ENCODE assay signal across 12 cellular contexts in genomic region chr17:28748852-28749515, GRCh38. TPM values are rescaled to one million over a fixed set of nuclear protein-coding genes. Genes with fewer than 3 reads are reported as not detected.
DNase-seq lines count a peak whose midpoint lies in the region; ATAC-seq and TF ChIP-seq lines count a peak whose summit lies in the region.
"Had no signal": no experiment of that assay in that cellular context is flagged by ENCODE, and none has a peak within 500 bp of the region (broad histone marks: within the 10 kb centered on the region; RNA-seq: fewer than 3 reads in every experiment).

No MANE protein-coding gene starts in this region.

- DNase-seq in CD4-positive, alpha-beta T cell = no peak
- DNase-seq in Peyer's patch (no peak), osteocyte (ENCODE audit: extremely low spot score, unreplicated experiment) (no peak), GM13977 (ENCODE audit: low spot score) (no peak), NCI-H2081 (lab: John Stamatoyannopoulos, UW) (no peak), NOMO-1 treated with dmso at 0.1 percent for 144 hours (lab: John Stamatoyannopoulos, UW; ENCODE audit: unreplicated experiment) (no peak)
- DNase-seq: activated naive CD8-positive, alpha-beta T cell treated with anti-CD3 and anti-CD28 coated beads, Interleukin-2, amount 10 ng/mL, durations not matched to agents 7 days and 5 days; CD4-positive, CD25-positive, alpha-beta regulatory T cell; kidney glomerular epithelial cell; NCI-H446 had no signal

- H3K27me3 Mint-ChIP-seq in CD4-positive, alpha-beta T cell = no peaks in the 10 kb centered on the region
- H3K27me3 Mint-ChIP-seq in osteocyte (ENCODE audit: unreplicated experiment) = no peaks in the 10 kb centered on the region
- H3K27me3 Mint-ChIP-seq: activated naive CD8-positive, alpha-beta T cell treated with anti-CD3 and anti-CD28 coated beads, Interleukin-2, amount 10 ng/mL, durations not matched to agents 7 days and 5 days; CD4-positive, CD25-positive, alpha-beta regulatory T cell had no signal

- H3K36me3 ChIP-seq in Peyer's patch (peaks cover 0 to 40% (median 0%) of the 10 kb centered on the region in 3 donors), duodenal mucosa (ENCODE audit: control insufficient read depth in 1 of 2, insufficient read depth in 2 of 2, low read length in 2 of 2) (peaks cover 20 to 38% of the 10 kb centered on the region in 2 donors)

- H3K27ac Mint-ChIP-seq in CD4-positive, alpha-beta T cell = no peak overlapping the region
- peak overlapping the region; percentile 41 for H3K27ac Mint-ChIP-seq in osteocyte (ENCODE audit: unreplicated experiment)
- H3K27ac Mint-ChIP-seq: activated naive CD8-positive, alpha-beta T cell treated with anti-CD3 and anti-CD28 coated beads, Interleukin-2, amount 10 ng/mL, durations not matched to agents 7 days and 5 days had no signal

- H3K9ac ChIP-seq in duodenal mucosa (ENCODE audit: low read depth in 1 of 2, low read length in 2 of 2) = peak overlapping the region in 1 of 2 donors; percentile 8

- intact Hi-C loops in CD4-positive, alpha-beta T cell (cut with DNase I, micrococcal nuclease) = loop anchor here in 1 of 2 experiments (10.0 kb wide), 1 partner anchor 836 kb away; the partner anchor contains the start of gene GIT1

- no peaks in the 10 kb centered on the region for H3K27me3 ChIP-seq in CD4-positive, alpha-beta T cell (ENCODE audit: control insufficient read depth, insufficient read depth, low read length)
- H3K27me3 ChIP-seq in Peyer's patch = no peaks in the 10 kb centered on the region
- H3K27me3 ChIP-seq in duodenal mucosa (ENCODE audit: control insufficient read depth in 1 of 2, insufficient read depth in 2 of 2, low read length in 2 of 2) = no peaks in the 10 kb centered on the region

- peak overlapping the region; percentile 3 for H3K4me3 Mint-ChIP-seq in CD4-positive, alpha-beta T cell
- no peak overlapping the region for H3K4me3 Mint-ChIP-seq in osteocyte (ENCODE audit: unreplicated experiment)
- H3K4me3 Mint-ChIP-seq: activated naive CD8-positive, alpha-beta T cell treated with anti-CD3 and anti-CD28 coated beads, Interleukin-2, amount 10 ng/mL, durations not matched to agents 7 days and 5 days had no signal

- no peak for TF ChIP-seq POLR2A in Peyer's patch (IDR thresholded peaks at IDR 0.05)

- no peaks in the 10 kb centered on the region for H3K9me3 Mint-ChIP-seq in CD4-positive, alpha-beta T cell
- no peaks in the 10 kb centered on the region for H3K9me3 Mint-ChIP-seq in osteocyte (ENCODE audit: unreplicated experiment)
- H3K9me3 Mint-ChIP-seq: activated naive CD8-positive, alpha-beta T cell treated with anti-CD3 and anti-CD28 coated beads, Interleukin-2, amount 10 ng/mL, durations not matched to agents 7 days and 5 days; CD4-positive, CD25-positive, alpha-beta regulatory T cell had no signal

- H3K36me3 Mint-ChIP-seq in CD4-positive, alpha-beta T cell (ENCODE audit: low read depth) = peaks cover 22% of the 10 kb centered on the region
- peaks cover 11% of the 10 kb centered on the region for H3K36me3 Mint-ChIP-seq in osteocyte (ENCODE audit: unreplicated experiment)
- H3K36me3 Mint-ChIP-seq: CD4-positive, CD25-positive, alpha-beta regulatory T cell had no signal

- POLR2A ChIA-PET in CD4-positive, alpha-beta T cell (lab: Charles Lee) = interaction anchor here (1.0 to 13.8 kb wide), 3 partner anchors 21 to 149 kb away, joined by 4 to 268 read pairs (median 5); partner anchors contain the start of genes FLOT2, NEK8, RPL23A and TLCD1

- no peak for TF ChIP-seq CTCF in CD4-positive, alpha-beta T cell (IDR thresholded peaks at IDR 0.05)
- TF ChIP-seq CTCF in Peyer's patch (IDR thresholded peaks at IDR 0.05) = no peak
- no peak for TF ChIP-seq CTCF in osteocyte (IDR thresholded peaks at IDR 0.05)
- TF ChIP-seq CTCF in GM13977 (IDR thresholded peaks at IDR 0.05; ENCODE audit: extremely low read depth, insufficient read depth, missing control alignments) = no peak

- H3K9me3 ChIP-seq in CD4-positive, alpha-beta T cell (ENCODE audit: control insufficient read depth, low read length) = no peaks in the 10 kb centered on the region
- H3K9me3 ChIP-seq in Peyer's patch = no peaks in the 10 kb centered on the region
- no peaks in the 10 kb centered on the region for H3K9me3 ChIP-seq in duodenal mucosa (ENCODE audit: control insufficient read depth in 1 of 2, low read length in 2 of 2)

- CTCF ChIA-PET in CD4-positive, alpha-beta T cell (lab: Charles Lee) = interaction anchor here (0.8 to 12.6 kb wide), 5 partner anchors 22 to 167 kb away, joined by 3 to 373 read pairs (median 3); partner anchors contain the start of genes NEK8 and TLCD1

- H3K4me1 Mint-ChIP-seq in CD4-positive, alpha-beta T cell (ENCODE audit: low read depth) = peaks cover 30% of the 10 kb centered on the region
- peaks cover 24% of the 10 kb centered on the region for H3K4me1 Mint-ChIP-seq in osteocyte (ENCODE audit: unreplicated experiment)

- peaks cover 3 to 47% (median 24%) of the 10 kb centered on the region in 4 donors for H3K4me1 ChIP-seq in Peyer's patch
- peaks cover 44 to 55% of the 10 kb centered on the region in 2 donors for H3K4me1 ChIP-seq in duodenal mucosa (ENCODE audit: control insufficient read depth in 1 of 2, insufficient read depth in 2 of 2, low read length in 2 of 2)

- peak overlapping the region in 1 of 4 donors; percentile 4 for H3K4me3 ChIP-seq in Peyer's patch
- H3K4me3 ChIP-seq in duodenal mucosa (ENCODE audit: low read depth in 1 of 2, low read length in 2 of 2) = no peak overlapping the region

- ATAC-seq in CD4-positive, alpha-beta T cell (ENCODE audit: poor library complexity) = no peak
- ATAC-seq in HG03565 (IDR thresholded peaks at IDR 0.05; ENCODE audit: unreplicated experiment) = no peak

- in situ Hi-C loops in GM13977 (cut with MboI; ENCODE audit: low pct_unique_long_range_greater_than_20kb, low sequenced_read_pairs, unreplicated experiment) = no loop called here

- no peak overlapping the region for H3K27ac ChIP-seq in CD4-positive, alpha-beta T cell (ENCODE audit: low read depth, low read length)
- peak overlapping the region; percentile 12 to 100 (median 78) for H3K27ac ChIP-seq in Peyer's patch
- peak overlapping the region; percentile 46 for H3K27ac ChIP-seq in duodenal mucosa (ENCODE audit: low read depth, low read length)

RNA-seq across cellular contexts. Expression of gene TRAF4, which starts 5.2 kb away (rescaled TPM):
- total RNA-seq in CD4-positive, alpha-beta T cell = 100 to 1,000 TPM; 411 to 416 TPM
- total RNA-seq in Peyer's patch (100 to 1,000 TPM in 3 of 4 donors, 10 to 100 TPM in 1; 83.3 to 228 (median 184) TPM), osteocyte (76.1 and 95.5 TPM in 2 replicates)

RNA-seq across cellular contexts. Expression of gene NEK8, which starts 20.4 kb away (rescaled TPM):
- 1 to 10 TPM; 4.7 to 5.2 TPM for total RNA-seq in CD4-positive, alpha-beta T cell
- total RNA-seq in Peyer's patch (10 to 100 TPM in 2 of 4 donors, 1 to 10 TPM in 2; 7.4 to 89.1 (median 14.0) TPM), osteocyte (8.5 and 9.9 TPM in 2 replicates)

RNA-seq across cellular contexts. Expression of gene TLCD1, which starts 23.0 kb away (rescaled TPM):
- total RNA-seq in CD4-positive, alpha-beta T cell = under 1 TPM; 0.39 to 0.60 TPM
- total RNA-seq in Peyer's patch (1 to 10 TPM; 3.3 to 9.1 (median 5.8) TPM), osteocyte (3.8 and 5.8 TPM in 2 replicates)

RNA-seq across cellular contexts. Expression of gene RPL23A, which starts 29.2 kb away (rescaled TPM):
- 1,000 to 10,000 TPM; 3,393 to 3,457 TPM for total RNA-seq in CD4-positive, alpha-beta T cell
- total RNA-seq in Peyer's patch (100 to 1,000 TPM; 214 to 675 (median 268) TPM), osteocyte (1,390 and 1,395 TPM in 2 replicates)

RNA-seq across cellular contexts. Expression of gene RAB34, which starts 31.3 kb away (rescaled TPM):
- total RNA-seq in CD4-positive, alpha-beta T cell = 10 to 100 TPM; 20.7 to 21.3 TPM
- 10 to 100 TPM; 14.5 to 69.3 (median 30.2) TPM for total RNA-seq in Peyer's patch
- 153 TPM in 2 replicates for total RNA-seq in osteocyte
